ENCODE assay signal across 16 cellular contexts in the genomic region with DNA sequence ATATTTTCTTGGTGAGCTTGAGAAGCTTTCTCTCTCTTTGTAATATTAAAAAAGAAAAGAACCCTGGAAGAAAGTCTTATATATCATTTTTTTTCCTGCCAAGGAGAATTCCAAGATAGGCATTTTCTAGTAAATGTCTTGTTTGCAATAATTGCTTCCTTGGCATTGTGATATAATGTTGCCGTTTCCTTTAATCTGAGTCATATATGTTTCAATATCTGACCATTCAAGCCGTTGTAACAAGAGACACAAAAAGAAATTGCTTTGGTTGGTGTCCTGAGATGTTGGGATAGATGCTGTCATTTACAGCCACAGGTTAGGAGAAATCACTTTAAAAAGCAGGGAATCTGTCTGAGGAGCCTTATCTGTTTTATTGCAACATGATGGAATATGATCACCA.
A peak's percentile ranks its signal among the peaks of the same experiment; 100 is the strongest.
DNase-seq lines count a peak whose midpoint lies in the region; ATAC-seq and TF ChIP-seq lines count a peak whose summit lies in the region.
"Had no signal": no experiment of that assay in that cellular context is flagged by ENCODE, and none has a peak within 500 bp of the region (broad histone marks: within the 10 kb centered on the region; RNA-seq: fewer than 3 reads in every experiment).

No MANE protein-coding gene starts in this region.

- no peak overlapping the region for H3K4me3 ChIP-seq in BLaER1 treated with 17β-estradiol and CSF1 and Interleukin-3, amounts not matched to agents 10 nM and 100 nM
- H3K4me3 ChIP-seq in PC-3 (ENCODE audit: low read length) (no peak overlapping the region), heart left ventricle (no peak overlapping the region), Karpas-422 (ENCODE audit: low read length) (no peak overlapping the region)
- H3K4me3 ChIP-seq: GM12878, HAP-1 had no signal

- no peaks in the 10 kb centered on the region for H3K79me2 ChIP-seq in PC-3 (ENCODE audit: low read length)
- H3K79me2 ChIP-seq in Karpas-422 (ENCODE audit: low read length) = no peaks in the 10 kb centered on the region

- H3K4me1 ChIP-seq in BLaER1 treated with 17β-estradiol and CSF1 and Interleukin-3, amounts not matched to agents 10 nM and 100 nM = peaks cover 17 to 59% (median 35%) of the 10 kb centered on the region in 10 experiments
- H3K4me1 ChIP-seq in PC-3 (ENCODE audit: insufficient read depth, low read length) (peaks cover 43% of the 10 kb centered on the region), heart left ventricle (no peaks in the 10 kb centered on the region), Karpas-422 (ENCODE audit: low read length) (peaks cover 7% of the 10 kb centered on the region)
- H3K4me1 ChIP-seq: HAP-1 had no signal

- no peaks in the 10 kb centered on the region for H4K20me1 ChIP-seq in BLaER1 treated with 17β-estradiol and CSF1 and Interleukin-3, amounts not matched to agents 10 nM and 100 nM
- no peaks in the 10 kb centered on the region for H4K20me1 ChIP-seq in PC-3 (ENCODE audit: low read length)
- no peaks in the 10 kb centered on the region for H4K20me1 ChIP-seq in Karpas-422 (ENCODE audit: insufficient read depth, low read depth, low read length)

- intact Hi-C loops in PC-3 (cut with micrococcal nuclease) (no loop called here), heart left ventricle (cut with DNase I) (no loop called here)

- DNase-seq in PC-3 = peak; percentile 51
- peak; percentile 21 for DNase-seq in dermis blood vessel endothelial cell
- no peak for DNase-seq in heart left ventricle
- DNase-seq in Karpas-422 = no peak
- DNase-seq: CD4-positive, alpha-beta T cell; CD8-positive, alpha-beta memory T cell; DMS 273 treated with DMSO at 0.1 percent for 48 hours; DMS79; EL; GDM1; GOT3; HFFc6 had no signal

- POLR2A ChIA-PET in PC-3 (lab: Charles Lee; ENCODE audit: unreplicated experiment) = no interaction called here

- peak overlapping the region in 8 of 11 experiments; percentile 1 to 67 (median 56); a peak in 13 of 22 replicates for H3K4me2 ChIP-seq in BLaER1 treated with 17β-estradiol and CSF1 and Interleukin-3, amounts not matched to agents 10 nM and 100 nM
- H3K4me2 ChIP-seq in PC-3 (ENCODE audit: low read length) = peak overlapping the region; percentile 20
- no peak overlapping the region for H3K4me2 ChIP-seq in Karpas-422 (ENCODE audit: low read depth, low read length, poor library complexity, severe bottlenecking)

- no peaks in the 10 kb centered on the region for H3K9me2 ChIP-seq in PC-3 (replicated peaks; ENCODE audit: low read length)
- no peaks in the 10 kb centered on the region for H3K9me2 ChIP-seq in Karpas-422 (replicated peaks; ENCODE audit: insufficient read depth, low read length)

- no peak for ATAC-seq in PC-3
- ATAC-seq in heart left ventricle = no peak
- no peak for ATAC-seq in GM21723 (IDR thresholded peaks at IDR 0.05; ENCODE audit: unreplicated experiment)
- ATAC-seq: GM12878 had no signal

- H2AFZ ChIP-seq in PC-3 (ENCODE audit: low read length) (no peak overlapping the region), Karpas-422 (ENCODE audit: low read length) (no peak overlapping the region)

- H3K27ac ChIP-seq in BLaER1 treated with 17β-estradiol and CSF1 and Interleukin-3, amounts not matched to agents 10 nM and 100 nM = no peak overlapping the region
- H3K27ac ChIP-seq in PC-3 (ENCODE audit: low read length) (no peak overlapping the region), heart left ventricle (no peak overlapping the region), Karpas-422 (ENCODE audit: low read length) (no peak overlapping the region)

- no peaks in the 10 kb centered on the region for H3F3A ChIP-seq in PC-3 (ENCODE audit: low read length, unreplicated experiment)

- BruUV-seq in PC-3 (replicated peaks; lab: Mats Ljungman, UMichigan) = no TSS peak

- H3K36me3 ChIP-seq in BLaER1 treated with 17β-estradiol and CSF1 and Interleukin-3, amounts not matched to agents 10 nM and 100 nM = no peaks in the 10 kb centered on the region
- H3K36me3 ChIP-seq in PC-3 (ENCODE audit: low read depth, low read length) (no peaks in the 10 kb centered on the region), heart left ventricle (no peaks in the 10 kb centered on the region), Karpas-422 (ENCODE audit: insufficient read depth, low read length) (no peaks in the 10 kb centered on the region)
- H3K36me3 ChIP-seq: HAP-1 had no signal

- no peak overlapping the region for H3K9ac ChIP-seq in BLaER1 treated with 17β-estradiol and CSF1 and Interleukin-3, amounts not matched to agents 10 nM and 100 nM
- H3K9ac ChIP-seq in PC-3 (ENCODE audit: low read length) (no peak overlapping the region), Karpas-422 (ENCODE audit: low read length) (no peak overlapping the region)

- peaks cover 5 to 19% (median 10%) of the 10 kb centered on the region in 11 experiments; a peak in 19 of 22 replicates for H3K9me3 ChIP-seq in BLaER1 treated with 17β-estradiol and CSF1 and Interleukin-3, amounts not matched to agents 10 nM and 100 nM (replicated peaks in 1 of 11)
- H3K9me3 ChIP-seq in PC-3 (ENCODE audit: low read length) = no peaks in the 10 kb centered on the region
- H3K9me3 ChIP-seq in heart left ventricle = peaks cover 0 to 32% (median 0%) of the 10 kb centered on the region in 12 donors
- no peaks in the 10 kb centered on the region for H3K9me3 ChIP-seq in Karpas-422 (ENCODE audit: low read length)
- H3K9me3 ChIP-seq: HAP-1 had no signal

- TF ChIP-seq POLR2A in heart left ventricle (IDR thresholded peaks at IDR 0.05) = no peak

- WGBS in heart left ventricle, 4 donors = 79 to 86% (median 83%) methylated on average over 2 of the region's 2 CpGs

- no peak for TF ChIP-seq CTCF in PC-3 (conservative IDR thresholded peaks at IDR 0.05; ENCODE audit: low read depth, low read length)
- TF ChIP-seq CTCF in heart left ventricle (IDR thresholded peaks at IDR 0.05) = no peak

- no peaks in the 10 kb centered on the region for H3K27me3 ChIP-seq in BLaER1 treated with 17β-estradiol and CSF1 and Interleukin-3, amounts not matched to agents 10 nM and 100 nM
- H3K27me3 ChIP-seq in PC-3 (ENCODE audit: low read length) (no peaks in the 10 kb centered on the region), heart left ventricle (no peaks in the 10 kb centered on the region), Karpas-422 (ENCODE audit: low read length) (no peaks in the 10 kb centered on the region)

- CTCF ChIA-PET in PC-3 (lab: Charles Lee) = no interaction called here

Comparison
In these comparisons a context has a peak if more than half of its experiments do, and no peak if none do; other contexts are left out.
1. DNase-seq: peak in PC-3 (single experiment) and dermis blood vessel endothelial cell (single experiment); none in heart left ventricle (0 of 5) and Karpas-422 (single experiment).